Comparison of ENCODE assay signal across 22 cellular contexts in the genomic region with DNA sequence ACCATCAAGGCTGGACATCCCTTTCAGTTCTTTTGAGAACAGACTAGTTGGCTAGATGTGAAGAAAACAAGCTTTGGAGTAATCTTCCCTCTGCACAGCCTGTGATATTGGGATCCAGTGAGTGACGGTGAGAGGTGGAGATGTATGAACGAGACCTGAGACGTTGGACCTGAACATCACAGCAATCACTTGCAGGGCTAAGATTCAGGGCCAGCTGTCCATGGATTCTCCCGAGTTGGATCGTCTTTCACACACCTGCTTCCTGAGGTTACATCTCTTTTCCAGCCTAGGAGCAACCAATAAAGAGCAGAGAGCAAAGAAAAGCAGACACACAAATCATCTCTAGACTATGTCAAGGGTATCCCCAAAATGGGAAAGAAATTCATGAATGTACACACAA.
"Had no signal": no experiment of that assay in that cellular context is flagged by ENCODE, and none has a peak within 500 bp of the region (broad histone marks: within the 10 kb centered on the region; RNA-seq: fewer than 3 reads in every experiment).

No MANE protein-coding gene starts in this region.

- H3K4me3 ChIP-seq: body of pancreas, esophagus muscularis mucosa, right atrium auricular region, skin epidermis, thyroid gland had no signal

- H3K4me1 ChIP-seq: esophagus muscularis mucosa had no signal

- H3K4me3 Mint-ChIP-seq: activated B cell treated with CpG ODN at 0.5 μM for 24 hours; activated CD4-positive, alpha-beta T cell treated with anti-CD3 and anti-CD28 coated beads, Interleukin-2, amount 10 ng/mL, durations not matched to agents 24 days and 14 days; activated CD8-positive, alpha-beta T cell treated with anti-CD3 and anti-CD28 coated beads, Interleukin-2, amount 10 ng/mL, durations not matched to agents 7 days and 5 days; activated T-cell treated with anti-CD3 and anti-CD28 coated beads, Interleukin-2, amount 50 U/mL, for 72 hours; memory B cell; natural killer cell treated with Interleukin-12 subunit alpha and Interleukin-12 subunit beta and Interleukin-15 and Interleukin-18, amount 100 ng/mL, for 72 hours; stimulated activated naive B cell treated with anti-CD40 and anti-IgM and Interleukin-4, amounts not matched to agents 10 μg/mL and 1 μg/mL and 100 μg/mL, for 72 hours had no signal

- H3K27ac ChIP-seq: body of pancreas, esophagus muscularis mucosa, right atrium auricular region, skin epidermis, thyroid gland had no signal

- ATAC-seq: activated CD8-positive, alpha-beta T cell treated with anti-CD3 and anti-CD28 coated beads, Interleukin-2, amount 10 ng/mL, durations not matched to agents 7 days and 5 days; activated naive CD4-positive, alpha-beta T cell treated with anti-CD3 and anti-CD28 coated beads, Interleukin-2, amount 50 U/mL, for 72 hours; activated T-cell treated with anti-CD3 and anti-CD28 coated beads, Interleukin-2, amount 50 U/mL, for 72 hours; left ventricle myocardium superior; natural killer cell treated with Interleukin-12 subunit alpha and Interleukin-12 subunit beta and Interleukin-15 and Interleukin-18, amount 100 ng/mL, for 72 hours; stimulated activated naive B cell treated with anti-CD40 and anti-IgM and Interleukin-4, amounts not matched to agents 10 μg/mL and 1 μg/mL and 100 μg/mL, for 72 hours had no signal

- H3K36me3 ChIP-seq: esophagus muscularis mucosa, right atrium auricular region, thyroid gland had no signal

- DNase-seq: activated B cell treated with CpG ODN at 0.5 μM for 24 hours; activated CD4-positive, alpha-beta T cell treated with anti-CD3 and anti-CD28 coated beads, Interleukin-2, amount 10 ng/mL, durations not matched to agents 24 days and 14 days; activated CD8-positive, alpha-beta memory T cell treated with anti-CD3 and anti-CD28 coated beads, Interleukin-2, amount 50 U/mL, for 4 hours; activated CD8-positive, alpha-beta T cell treated with anti-CD3 and anti-CD28 coated beads, Interleukin-2, amount 10 ng/mL, durations not matched to agents 7 days and 5 days; activated gamma-delta T cell; activated T-cell treated with anti-CD3 and anti-CD28 coated beads, Interleukin-2, amount 50 U/mL, for 72 hours; glutamatergic neuron; left ventricle myocardium superior; stimulated activated CD4-positive, alpha-beta T cell treated with anti-CD3 and anti-CD28 coated beads, Interleukin-15, amount 100 ng/mL, for 24 hours; stimulated activated CD4-positive, alpha-beta T cell treated with anti-CD3 and anti-CD28 coated beads, Interleukin-4, amount 100 ng/mL, for 1 hour; stimulated activated naive B cell treated with anti-CD40 and anti-IgM and Interleukin-4, amounts not matched to agents 10 μg/mL and 1 μg/mL and 100 μg/mL, for 72 hours; thyroid gland had no signal

- H3K27ac Mint-ChIP-seq: activated B cell treated with CpG ODN at 0.5 μM for 24 hours; activated CD4-positive, alpha-beta T cell treated with anti-CD3 and anti-CD28 coated beads, Interleukin-2, amount 10 ng/mL, durations not matched to agents 24 days and 14 days; activated CD8-positive, alpha-beta T cell treated with anti-CD3 and anti-CD28 coated beads, Interleukin-2, amount 10 ng/mL, durations not matched to agents 7 days and 5 days; activated naive CD4-positive, alpha-beta T cell treated with anti-CD3 and anti-CD28 coated beads, Interleukin-2, amount 50 U/mL, for 72 hours; activated T-cell treated with anti-CD3 and anti-CD28 coated beads, Interleukin-2, amount 50 U/mL, for 72 hours; memory B cell; natural killer cell treated with Interleukin-12 subunit alpha and Interleukin-12 subunit beta and Interleukin-15 and Interleukin-18, amount 100 ng/mL, for 72 hours; stimulated activated naive B cell treated with anti-CD40 and anti-IgM and Interleukin-4, amounts not matched to agents 10 μg/mL and 1 μg/mL and 100 μg/mL, for 72 hours had no signal

- H3K27me3 ChIP-seq: body of pancreas, right atrium auricular region, thyroid gland had no signal

- H3K4me1 Mint-ChIP-seq: activated B cell treated with CpG ODN at 0.5 μM for 24 hours, memory B cell had no signal

- H3K9me3 ChIP-seq: body of pancreas, esophagus muscularis mucosa, right atrium auricular region, thyroid gland had no signal

- H3K36me3 Mint-ChIP-seq: activated naive CD4-positive, alpha-beta T cell treated with anti-CD3 and anti-CD28 coated beads, Interleukin-2, amount 50 U/mL, for 72 hours; memory B cell; natural killer cell treated with Interleukin-12 subunit alpha and Interleukin-12 subunit beta and Interleukin-15 and Interleukin-18, amount 100 ng/mL, for 72 hours; stimulated activated naive B cell treated with anti-CD40 and anti-IgM and Interleukin-4, amounts not matched to agents 10 μg/mL and 1 μg/mL and 100 μg/mL, for 72 hours had no signal

- FAIRE-seq: colon, endometrium, urothelium cell line had no signal

- H3K9me3 Mint-ChIP-seq: activated B cell treated with CpG ODN at 0.5 μM for 24 hours; activated CD4-positive, alpha-beta T cell treated with anti-CD3 and anti-CD28 coated beads, Interleukin-2, amount 10 ng/mL, durations not matched to agents 24 days and 14 days; activated naive CD4-positive, alpha-beta T cell treated with anti-CD3 and anti-CD28 coated beads, Interleukin-2, amount 50 U/mL, for 72 hours; memory B cell; natural killer cell treated with Interleukin-12 subunit alpha and Interleukin-12 subunit beta and Interleukin-15 and Interleukin-18, amount 100 ng/mL, for 72 hours had no signal
